1 cellular context compared by ENCODE assay signal in genomic region chr1:150979723-150980056, GRCh38.
TF ChIP-seq lines count a peak whose summit lies in the region.

No MANE protein-coding gene starts in this region.

TF ChIP-seq in WTC11, 78 proteins besides CTCF, POLR2A, EP300 and RAD21 (continued from another document):
- TF ChIP-seq AR (CRISPR knock-in tag; IDR thresholded peaks at IDR 0.05) = no peak
